Comparison of ENCODE assay signal across 8 cellular contexts in genomic region chr1:53945433-53946251, GRCh38. TPM values are rescaled to one million over a fixed set of nuclear protein-coding genes. Genes with fewer than 3 reads are reported as not detected.
DNase-seq lines count a peak whose midpoint lies in the region; ATAC-seq and TF ChIP-seq lines count a peak whose summit lies in the region.

IFT25 (minus strand) TSS chr1:53945699; CDS start chr1:53940082, 5,617 bp downstream.

- DNase-seq in Daoy (ENCODE audit: low read depth) (peak; percentile 97), GM23338 (ENCODE audit: low spot score) (peak; percentile 92), Kasumi-1 (lab: John Stamatoyannopoulos, UW) (peak; percentile 76 to 86), RKO (ENCODE audit: low spot score) (peak; percentile 89), fibroblast of gingiva (ENCODE audit: low read depth) (peak; percentile 97)
- peak; percentile 98 to 100 for DNase-seq in activated T-helper 1 cell treated with anti-CD3 and anti-CD28 coated beads, Interleukin-2, amount 50 U/mL, for 16 hours (ENCODE audit: low read depth in 1 of 2, low spot score in 1 of 2)
- peak; percentile 95 to 100 (median 99) for DNase-seq in naive thymus-derived CD8-positive, alpha-beta T cell
- peak; percentile 96 for DNase-seq in stimulated activated naive B cell treated with anti-CD40 and anti-IgM and Interleukin-4, amounts not matched to agents 10 μg/mL and 1 μg/mL and 100 μg/mL, for 72 hours

- no peaks in the 10 kb centered on the region for H3F3A ChIP-seq in GM23338 (replicated peaks; ENCODE audit: low read depth)

- H3K27ac Mint-ChIP-seq in GM23338 = peak within 1 kb of the TSS; percentile 76
- peak within 1 kb of the TSS; percentile 87 to 98 (median 97) for H3K27ac Mint-ChIP-seq in naive thymus-derived CD8-positive, alpha-beta T cell
- H3K27ac Mint-ChIP-seq in stimulated activated naive B cell treated with anti-CD40 and anti-IgM and Interleukin-4, amounts not matched to agents 10 μg/mL and 1 μg/mL and 100 μg/mL, for 72 hours = peak within 1 kb of the TSS; percentile 98

- ATAC-seq in GM23338 = peak; percentile 84
- ATAC-seq in naive thymus-derived CD8-positive, alpha-beta T cell = peak; percentile 80 to 82
- peak; percentile 82 to 86 for ATAC-seq in stimulated activated naive B cell treated with anti-CD40 and anti-IgM and Interleukin-4, amounts not matched to agents 10 μg/mL and 1 μg/mL and 100 μg/mL, for 72 hours (replicated peaks)

- H3K36me3 ChIP-seq in GM23338 (ENCODE audit: insufficient read depth) = no peaks in the 10 kb centered on the region

- no peak for TF ChIP-seq CTCF in GM23338 (conservative IDR thresholded peaks at IDR 0.05; ENCODE audit: low read depth in 2 of 2)

- no peaks in the 10 kb centered on the region for H3K9me2 ChIP-seq in GM23338 (ENCODE audit: insufficient read depth)

- peak within 1 kb of the TSS; percentile 93 for H3K4me3 ChIP-seq in GM23338

- H3K4me1 Mint-ChIP-seq in GM23338 = peaks cover 54% of the 10 kb centered on the region
- peaks cover 31 to 64% (median 57%) of the 10 kb centered on the region in 4 donors for H3K4me1 Mint-ChIP-seq in naive thymus-derived CD8-positive, alpha-beta T cell
- H3K4me1 Mint-ChIP-seq in stimulated activated naive B cell treated with anti-CD40 and anti-IgM and Interleukin-4, amounts not matched to agents 10 μg/mL and 1 μg/mL and 100 μg/mL, for 72 hours = peaks cover 24 to 47% of the 10 kb centered on the region in 2 donors

- no peaks in the 10 kb centered on the region for H3K27me3 ChIP-seq in GM23338 (ENCODE audit: insufficient read depth)

- POLR2A ChIA-PET in naive thymus-derived CD8-positive, alpha-beta T cell (lab: Charles Lee) = interaction anchor here (0.5 to 3.2 kb wide), 15 partner anchors 9 to 466 kb away, joined by 3 to 24 read pairs (median 4); partner anchors contain the start of genes CYB5RL, MRPL37, NDC1 and TCEANC2

- peaks cover 44% of the 10 kb centered on the region for H3K4me1 ChIP-seq in GM23338 (ENCODE audit: insufficient read depth)

- H3K27me3 Mint-ChIP-seq in GM23338 (ENCODE audit: insufficient read depth, low read depth, poor library complexity) = peaks cover 3% of the 10 kb centered on the region
- no peaks in the 10 kb centered on the region for H3K27me3 Mint-ChIP-seq in naive thymus-derived CD8-positive, alpha-beta T cell
- no peaks in the 10 kb centered on the region for H3K27me3 Mint-ChIP-seq in stimulated activated naive B cell treated with anti-CD40 and anti-IgM and Interleukin-4, amounts not matched to agents 10 μg/mL and 1 μg/mL and 100 μg/mL, for 72 hours

- H3K79me2 ChIP-seq in GM23338 (replicated peaks; ENCODE audit: insufficient read depth) = peaks cover 55% of the 10 kb centered on the region

- peak within 1 kb of the TSS; percentile 89 for H3K4me3 Mint-ChIP-seq in GM23338
- H3K4me3 Mint-ChIP-seq in naive thymus-derived CD8-positive, alpha-beta T cell = peak within 1 kb of the TSS; percentile 93 to 98 (median 96)
- peak within 1 kb of the TSS; percentile 88 to 98 for H3K4me3 Mint-ChIP-seq in stimulated activated naive B cell treated with anti-CD40 and anti-IgM and Interleukin-4, amounts not matched to agents 10 μg/mL and 1 μg/mL and 100 μg/mL, for 72 hours

- no peaks in the 10 kb centered on the region for H3K9me3 Mint-ChIP-seq in GM23338
- H3K9me3 Mint-ChIP-seq in naive thymus-derived CD8-positive, alpha-beta T cell = no peaks in the 10 kb centered on the region
- H3K9me3 Mint-ChIP-seq in stimulated activated naive B cell treated with anti-CD40 and anti-IgM and Interleukin-4, amounts not matched to agents 10 μg/mL and 1 μg/mL and 100 μg/mL, for 72 hours = no peaks in the 10 kb centered on the region

- H2AFZ ChIP-seq in GM23338 = peak within 1 kb of the TSS; percentile 96

- H3K36me3 Mint-ChIP-seq in GM23338 (ENCODE audit: low read depth) = no peaks in the 10 kb centered on the region; the same call in 2 of the 3 replicates
- peaks cover 0 to 3% (median 0%) of the 10 kb centered on the region in 3 donors for H3K36me3 Mint-ChIP-seq in naive thymus-derived CD8-positive, alpha-beta T cell
- peaks cover 9 to 11% of the 10 kb centered on the region in 2 donors for H3K36me3 Mint-ChIP-seq in stimulated activated naive B cell treated with anti-CD40 and anti-IgM and Interleukin-4, amounts not matched to agents 10 μg/mL and 1 μg/mL and 100 μg/mL, for 72 hours

- H4K20me1 ChIP-seq in GM23338 (replicated peaks; ENCODE audit: insufficient read depth) = peaks cover 10% of the 10 kb centered on the region

- H3K4me2 ChIP-seq in GM23338 = peak within 1 kb of the TSS; percentile 94

- peak within 1 kb of the TSS; percentile 67; the same call in 1 of the 2 replicates for H3K27ac ChIP-seq in GM23338 (ENCODE audit: low read depth)

TF ChIP-seq in GM23338, 12 proteins besides CTCF, POLR2A, EP300 and RAD21:
- TF ChIP-seq REST (IDR thresholded peaks at IDR 0.05; ENCODE audit: unreplicated experiment) (no peak), POLR2AphosphoS5 (IDR thresholded peaks at IDR 0.05; ENCODE audit: low read depth) (peak; percentile 54)
TF ChIP-seq in GM23338: peak in this region for 1.

RNA-seq across cellular contexts. Expression of gene IFT25, which starts in this region (rescaled TPM):
- total RNA-seq in Daoy (2014; rRNA removed; shearing (Covaris generic)) = 57.0 and 67.2 TPM in 2 replicates
- 27.2 and 28.2 TPM in 2 replicates for total RNA-seq in GM23338 (2014; rRNA removed; shearing (Covaris generic))
- polyA plus RNA-seq in GM23338 (2016; fragmentation: Nextera tagmentation; extraction: Ambion mirVana) = 97.1 and 109 TPM in 2 replicates
- total RNA-seq in naive thymus-derived CD8-positive, alpha-beta T cell = 10 to 100 TPM; 43.2 to 47.5 TPM
- polyA plus RNA-seq in naive thymus-derived CD8-positive, alpha-beta T cell = 10 to 100 TPM; 34.9 to 53.7 (median 46.8) TPM

Comparison
In these comparisons a context has a peak if more than half of its experiments do, and no peak if none do; other contexts are left out.
1. Peak in every context shown above with its lines: DNase-seq, ATAC-seq, H3K4me3 ChIP-seq and H3K27ac ChIP-seq.